ENCODE assay signal across 8 cellular contexts in the genomic region with DNA sequence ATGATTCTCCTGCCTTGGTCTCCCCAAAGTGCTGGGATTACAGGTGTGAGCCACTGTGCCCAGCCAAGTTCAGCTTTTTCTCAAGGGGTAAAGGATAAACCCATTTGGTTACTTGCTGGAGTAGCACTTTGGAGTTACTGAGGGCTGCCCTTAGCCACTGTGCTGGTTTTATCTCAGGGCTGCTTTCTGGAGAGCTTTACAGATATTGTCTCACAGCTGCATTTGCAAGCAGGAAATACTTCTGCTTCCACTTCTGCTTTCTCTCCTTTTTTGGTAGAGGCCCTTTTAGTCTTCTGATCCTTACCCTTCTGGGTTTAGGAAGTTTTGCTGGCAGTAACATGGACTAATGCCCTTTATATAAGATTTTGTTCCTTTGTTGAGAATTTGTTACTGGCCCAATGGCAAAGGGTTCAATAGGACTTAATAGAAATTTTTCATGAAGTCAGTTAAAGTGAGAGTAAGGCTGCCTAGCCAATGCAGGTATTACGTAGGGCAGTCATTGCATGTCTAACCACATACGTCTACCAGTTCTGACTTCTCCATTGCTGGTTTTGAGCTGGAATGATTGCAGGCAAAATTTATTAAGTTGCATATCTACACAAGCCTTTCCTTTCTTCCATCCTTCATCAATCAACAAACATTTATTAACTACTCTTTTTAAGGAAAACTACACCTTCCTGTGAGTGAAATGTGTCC.
DNase-seq lines count a peak whose midpoint lies in the region; ATAC-seq and TF ChIP-seq lines count a peak whose summit lies in the region.

No MANE protein-coding gene starts in this region.

- peak; percentile 74 for ATAC-seq in HG02981 (IDR thresholded peaks at IDR 0.05; ENCODE audit: unreplicated experiment)

- no peaks in the 10 kb centered on the region for H3K9me3 Mint-ChIP-seq in T-helper 1 cell treated with Interleukin-12 subunit alpha and Interleukin-12 subunit beta and Interleukin-4 antibody, amounts not matched to agents 30 μg/mL and 1 μg/mL, for 36 hours
- no peaks in the 10 kb centered on the region for H3K9me3 Mint-ChIP-seq in nephron progenitor cell

- H3K36me3 Mint-ChIP-seq in T-helper 1 cell treated with Interleukin-12 subunit alpha and Interleukin-12 subunit beta and Interleukin-4 antibody, amounts not matched to agents 30 μg/mL and 1 μg/mL, for 36 hours (ENCODE audit: low read depth), result peaks cover 74% of the 10 kb centered on the region
- peaks cover 69% of the 10 kb centered on the region for H3K36me3 Mint-ChIP-seq in nephron progenitor cell (ENCODE audit: low read depth)

- DNase-seq in SIG-M5 treated with dmso at 0.1 percent for 504 hours (lab: John Stamatoyannopoulos, UW; ENCODE audit: unreplicated experiment), result peak; percentile 87
- no peak for DNase-seq in SIG-M5 (lab: John Stamatoyannopoulos, UW)
- no peak for DNase-seq in nephron progenitor cell
- no peak for DNase-seq in activated effector memory CD4-positive, alpha-beta T cell treated with Interleukin-2 at 50 U/mL for 16 hours
- no peak for DNase-seq in DMS153 treated with DMSO at 0.1 percent for 48 hours (lab: John Stamatoyannopoulos, UW; ENCODE audit: unreplicated experiment)
- no peak for DNase-seq in NCI-H524 (lab: John Stamatoyannopoulos, UW)

- peak overlapping the region; percentile 79 for H3K27ac Mint-ChIP-seq in T-helper 1 cell treated with Interleukin-12 subunit alpha and Interleukin-12 subunit beta and Interleukin-4 antibody, amounts not matched to agents 30 μg/mL and 1 μg/mL, for 36 hours
- H3K27ac Mint-ChIP-seq in nephron progenitor cell, result peak overlapping the region; percentile 31

- no peaks in the 10 kb centered on the region for H3K27me3 Mint-ChIP-seq in T-helper 1 cell treated with Interleukin-12 subunit alpha and Interleukin-12 subunit beta and Interleukin-4 antibody, amounts not matched to agents 30 μg/mL and 1 μg/mL, for 36 hours (ENCODE audit: low read depth)
- H3K27me3 Mint-ChIP-seq in nephron progenitor cell (ENCODE audit: low read depth, poor library complexity), result no peaks in the 10 kb centered on the region

- peaks cover 57% of the 10 kb centered on the region for H3K4me1 Mint-ChIP-seq in T-helper 1 cell treated with Interleukin-12 subunit alpha and Interleukin-12 subunit beta and Interleukin-4 antibody, amounts not matched to agents 30 μg/mL and 1 μg/mL, for 36 hours (ENCODE audit: low read depth)
- H3K4me1 Mint-ChIP-seq in nephron progenitor cell, result peaks cover 10% of the 10 kb centered on the region

- peak overlapping the region; percentile 29 for H3K4me3 Mint-ChIP-seq in T-helper 1 cell treated with Interleukin-12 subunit alpha and Interleukin-12 subunit beta and Interleukin-4 antibody, amounts not matched to agents 30 μg/mL and 1 μg/mL, for 36 hours
- H3K4me3 Mint-ChIP-seq in nephron progenitor cell, result no peak overlapping the region

- no peak for TF ChIP-seq CTCF in nephron progenitor cell (IDR thresholded peaks at IDR 0.05)
